In the genomic region with DNA sequence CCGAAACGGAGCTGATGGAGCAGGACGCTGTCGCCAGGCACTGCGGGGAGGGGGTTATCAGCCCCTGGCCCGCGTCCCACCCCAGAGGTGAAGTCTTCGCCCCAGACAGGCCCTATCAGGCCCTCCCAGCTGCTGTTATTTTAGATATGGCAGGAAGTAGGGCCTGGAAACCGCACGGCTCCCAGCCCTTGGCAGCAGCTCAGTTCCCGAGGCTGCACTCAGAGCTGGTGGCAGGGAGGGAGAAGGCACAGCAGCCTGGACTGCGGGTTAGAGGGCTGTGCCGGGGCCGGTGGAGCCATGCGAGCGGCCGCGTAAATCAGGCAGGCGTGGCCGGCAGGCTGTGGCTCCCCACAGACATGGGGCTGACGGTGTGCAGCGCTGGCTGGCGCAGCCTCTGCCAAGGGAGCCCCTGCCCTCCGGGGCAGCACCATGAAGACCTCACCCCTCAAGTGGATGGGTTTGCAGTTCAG, we compare ENCODE assay signal across 8 cellular contexts.
DNase-seq lines count a peak whose midpoint lies in the region; ATAC-seq and TF ChIP-seq lines count a peak whose summit lies in the region.

No MANE protein-coding gene starts in this region.

- no peaks in the 10 kb centered on the region for H3K9me3 Mint-ChIP-seq in activated T-cell treated with anti-CD3 and anti-CD28 coated beads, Interleukin-2, amount 50 U/mL, for 72 hours
- H3K9me3 Mint-ChIP-seq in glutamatergic neuron (ENCODE audit: unreplicated experiment) = peaks cover 10% of the 10 kb centered on the region
- H3K9me3 Mint-ChIP-seq in osteocyte (ENCODE audit: unreplicated experiment) = no peaks in the 10 kb centered on the region

- H3K4me3 ChIP-seq in AG10803 (ENCODE audit: low read length) (peak overlapping the region; percentile 47), H7 (ENCODE audit: insufficient read depth, low read depth, low read length) (no peak overlapping the region; the same call in 1 of the 2 replicates)

- no peak for TF ChIP-seq CTCF in AG10803 (conservative IDR thresholded peaks at IDR 0.05; ENCODE audit: low read length)
- no peak for TF ChIP-seq CTCF in glutamatergic neuron (IDR thresholded peaks at IDR 0.05; ENCODE audit: partially characterized antibody, unreplicated experiment)
- TF ChIP-seq CTCF in osteocyte (IDR thresholded peaks at IDR 0.05) = no peak

- peaks cover 6 to 21% of the 10 kb centered on the region in 2 donors for H3K36me3 Mint-ChIP-seq in activated T-cell treated with anti-CD3 and anti-CD28 coated beads, Interleukin-2, amount 50 U/mL, for 72 hours (ENCODE audit: insufficient read depth in 2 of 2)
- H3K36me3 Mint-ChIP-seq in glutamatergic neuron (ENCODE audit: unreplicated experiment) (peaks cover 5% of the 10 kb centered on the region), osteocyte (ENCODE audit: unreplicated experiment) (no peaks in the 10 kb centered on the region)

- peak overlapping the region; percentile 58 to 76 for H3K4me3 Mint-ChIP-seq in activated T-cell treated with anti-CD3 and anti-CD28 coated beads, Interleukin-2, amount 50 U/mL, for 72 hours
- H3K4me3 Mint-ChIP-seq in glutamatergic neuron (ENCODE audit: unreplicated experiment) (no peak overlapping the region), osteocyte (ENCODE audit: unreplicated experiment) (no peak overlapping the region)

- H3K27ac Mint-ChIP-seq in activated T-cell treated with anti-CD3 and anti-CD28 coated beads, Interleukin-2, amount 50 U/mL, for 72 hours = no peak overlapping the region
- no peak overlapping the region for H3K27ac Mint-ChIP-seq in glutamatergic neuron (ENCODE audit: unreplicated experiment)
- no peak overlapping the region for H3K27ac Mint-ChIP-seq in osteocyte (ENCODE audit: unreplicated experiment)

- no peaks in the 10 kb centered on the region for H3K27me3 Mint-ChIP-seq in activated T-cell treated with anti-CD3 and anti-CD28 coated beads, Interleukin-2, amount 50 U/mL, for 72 hours (ENCODE audit: low read depth)
- peaks cover 4% of the 10 kb centered on the region for H3K27me3 Mint-ChIP-seq in glutamatergic neuron (ENCODE audit: unreplicated experiment)
- H3K27me3 Mint-ChIP-seq in osteocyte (ENCODE audit: unreplicated experiment) = peaks cover 5% of the 10 kb centered on the region

- no peaks in the 10 kb centered on the region for H3K36me3 ChIP-seq in H7 (replicated peaks; ENCODE audit: control insufficient read depth, insufficient read depth, low read length)

- no peaks in the 10 kb centered on the region for H3K27me3 ChIP-seq in H7 (ENCODE audit: control insufficient read depth, insufficient read depth, low read length)

- DNase-seq in AG10803 (ENCODE audit: low read depth) = peak; percentile 85
- DNase-seq in H7 = peak; percentile 81
- DNase-seq in activated T-cell treated with anti-CD3 and anti-CD28 coated beads, Interleukin-2, amount 50 U/mL, for 72 hours = no peak
- DNase-seq in glutamatergic neuron = peak; percentile 18
- peak; percentile 82 for DNase-seq in osteocyte (ENCODE audit: extremely low spot score, unreplicated experiment)
- no peak for DNase-seq in NCI-H748 (lab: John Stamatoyannopoulos, UW; ENCODE audit: unreplicated experiment)
- no peak for DNase-seq in SK-N-DZ (ENCODE audit: low spot score)

- peaks cover 62% of the 10 kb centered on the region for H3K4me1 Mint-ChIP-seq in activated T-cell treated with anti-CD3 and anti-CD28 coated beads, Interleukin-2, amount 50 U/mL, for 72 hours (ENCODE audit: low read depth)
- H3K4me1 Mint-ChIP-seq in glutamatergic neuron (ENCODE audit: low read depth, unreplicated experiment) (peaks cover 2% of the 10 kb centered on the region), osteocyte (ENCODE audit: unreplicated experiment) (peaks cover 13% of the 10 kb centered on the region)

- peak; percentile 41 to 54 for ATAC-seq in activated T-cell treated with anti-CD3 and anti-CD28 coated beads, Interleukin-2, amount 50 U/mL, for 72 hours (replicated peaks in 1 of 2)
- ATAC-seq in GM18867 (IDR thresholded peaks at IDR 0.05; ENCODE audit: unreplicated experiment) = no peak

Comparison
In these comparisons a context has a peak if more than half of its experiments do, and no peak if none do; other contexts are left out.
1. DNase-seq: peak in AG10803 (single experiment), H7 (single experiment), glutamatergic neuron (single experiment) and osteocyte (single experiment); none in activated T-cell treated with anti-CD3 and anti-CD28 coated beads, Interleukin-2, amount 50 U/mL, for 72 hours (0 of 2), NCI-H748 (single experiment) and SK-N-DZ (single experiment).
2. H3K4me3 Mint-ChIP-seq: peak in activated T-cell treated with anti-CD3 and anti-CD28 coated beads, Interleukin-2, amount 50 U/mL, for 72 hours (2 of 2); none in glutamatergic neuron (single experiment) and osteocyte (single experiment).